ENCODE assay signal across 8 cellular contexts in the genomic region with DNA sequence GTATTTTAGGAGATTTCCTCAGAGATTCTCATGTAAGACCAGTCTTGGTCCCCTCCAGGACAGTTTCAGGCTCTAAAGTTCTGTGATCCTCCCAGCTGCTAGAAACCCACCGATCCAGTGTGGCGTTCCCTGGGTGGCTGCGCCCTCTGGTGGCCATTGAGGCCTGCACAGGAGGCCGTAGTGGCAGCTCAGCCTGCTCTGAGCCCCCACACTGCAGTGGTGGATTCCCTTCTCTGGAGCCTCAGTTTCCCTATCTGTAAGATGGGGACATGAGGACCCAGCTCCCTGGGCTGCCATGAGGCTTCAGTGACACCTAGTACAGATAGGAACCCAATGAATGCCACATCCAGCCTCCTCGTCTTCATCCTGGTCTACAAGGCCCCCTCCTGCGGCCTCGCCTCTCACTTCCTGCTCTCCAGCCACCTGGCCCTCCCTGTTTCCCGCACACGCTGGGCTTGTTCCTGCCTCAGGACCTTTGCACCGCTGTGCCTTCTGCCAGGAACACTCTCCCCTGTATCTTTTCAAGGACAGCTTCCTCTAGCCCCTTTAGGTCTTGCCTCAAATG. TPM values are rescaled to one million over a fixed set of nuclear protein-coding genes. Genes with fewer than 3 reads are reported as not detected.
DNase-seq lines count a peak whose midpoint lies in the region; ATAC-seq, FAIRE-seq and TF ChIP-seq lines count a peak whose summit lies in the region.

No MANE protein-coding gene starts in this region.

- intact Hi-C loops in pancreas (cut with DNase I) (loop anchor here in 2 of 3 donors (2.0 to 10.0 kb wide), 4 partner anchors 95 to 218 kb away; no protein-coding TSS in a partner anchor), transverse colon (cut with DNase I; ENCODE audit: low total_unique reads) (no loop called here)

- DNase-seq in SIG-M5 treated with dmso at 0.1 percent for 504 hours (lab: John Stamatoyannopoulos, UW; ENCODE audit: unreplicated experiment): peak; percentile 13
- no peak for DNase-seq in SIG-M5 (lab: John Stamatoyannopoulos, UW)
- DNase-seq in RWPE2 (ENCODE audit: low spot score): no peak
- DNase-seq in activated effector memory CD4-positive, alpha-beta T cell treated with anti-CD3 and anti-CD28 coated beads, Interleukin-2, amount 50 U/mL, for 16 hours: peak; percentile 93
- peak; percentile 84 to 93 for DNase-seq in frontal cortex (ENCODE audit: low spot score in 2 of 2)
- peak; percentile 57 to 93 (median 80) for DNase-seq in pancreas
- peak; percentile 83 for DNase-seq in transverse colon

- TF ChIP-seq POLR2A in transverse colon (IDR thresholded peaks at IDR 0.05): no peak

- no peaks in the 10 kb centered on the region for H3K9me3 ChIP-seq in RWPE2 (ENCODE audit: severe bottlenecking)
- H3K9me3 ChIP-seq in pancreas: no peaks in the 10 kb centered on the region
- H3K9me3 ChIP-seq in transverse colon: no peaks in the 10 kb centered on the region

- H3K27ac ChIP-seq in RWPE2 (ENCODE audit: poor library complexity, severe bottlenecking) (no peak overlapping the region), pancreas (no peak overlapping the region), transverse colon (no peak overlapping the region)

- H3K27me3 ChIP-seq in RWPE2 (ENCODE audit: insufficient read depth, poor library complexity, severe bottlenecking) (no peaks in the 10 kb centered on the region), pancreas (no peaks in the 10 kb centered on the region), transverse colon (no peaks in the 10 kb centered on the region)

- in situ Hi-C loops in transverse colon (cut with MboI; ENCODE audit: low pct_ligation_motif_present in 1 of 4, low pct_unique_long_range_greater_than_20kb in 1 of 4, low sequenced_read_pairs in 3 of 4): loop anchor here in 3 of 4 donors (10.0 kb wide), 2 partner anchors 95 to 215 kb away; no protein-coding TSS in a partner anchor

- ATAC-seq in HG03175 (IDR thresholded peaks at IDR 0.05; ENCODE audit: unreplicated experiment) (peak; percentile 53), RWPE2 (ENCODE audit: low read depth) (peak; percentile 82), pancreas (peak; percentile 85 to 95 (median 91))

- H3K4me1 ChIP-seq in RWPE2 (ENCODE audit: insufficient read depth, poor library complexity, severe bottlenecking): no peaks in the 10 kb centered on the region
- no peaks in the 10 kb centered on the region for H3K4me1 ChIP-seq in pancreas
- H3K4me1 ChIP-seq in transverse colon: peaks cover 0 to 7% (median 0%) of the 10 kb centered on the region in 4 donors

- H3K36me3 ChIP-seq in RWPE2 (ENCODE audit: low read depth) (no peaks in the 10 kb centered on the region), pancreas (no peaks in the 10 kb centered on the region), transverse colon (no peaks in the 10 kb centered on the region)

- WGBS in pancreas, 2 donors: 31 to 32% methylated on average over 10 of the region's 10 CpGs
- 38% methylated on average over 10 of the region's 10 CpGs; no CpG with 5 or more reads in 1 of the 2 donors for WGBS in transverse colon (ENCODE audit: low coverage in 1 of 2), 2 donors

- H3K4me3 ChIP-seq in RWPE2 (ENCODE audit: severe bottlenecking): no peak overlapping the region
- no peak overlapping the region for H3K4me3 ChIP-seq in pancreas
- H3K4me3 ChIP-seq in transverse colon: no peak overlapping the region

- FAIRE-seq in frontal cortex (lab: Jason Lieb, UNC) (no peak), pancreas (lab: Jason Lieb, UNC) (no peak)

- peak; percentile 94 for TF ChIP-seq CTCF in RWPE2 (IDR thresholded peaks at IDR 0.05; ENCODE audit: poor library complexity, severe bottlenecking)
- TF ChIP-seq CTCF in pancreas (IDR thresholded peaks at IDR 0.05): peak; percentile 94 to 98 (median 96)
- peak; percentile 92 to 96 (median 95) for TF ChIP-seq CTCF in transverse colon (IDR thresholded peaks at IDR 0.05)

- TF ChIP-seq EP300 in transverse colon (IDR thresholded peaks at IDR 0.05; ENCODE audit: low read depth): no peak

RNA-seq across cellular contexts. Expression of a gene that starts 16.5 kb away (rescaled TPM):
- total RNA-seq in frontal cortex (0.82 TPM), pancreas (1 to 10 TPM; 2.2 to 5.8 (median 2.9) TPM), transverse colon (10 to 100 TPM in 1 of 4 donors, 1 to 10 TPM in 3; 2.2 to 17.7 (median 3.7) TPM)
- polyA plus RNA-seq in pancreas: 1 to 10 TPM; 2.8 to 3.5 TPM

RNA-seq across cellular contexts. Expression of a gene that starts 22.6 kb away (rescaled TPM):
- under 0.01 TPM for total RNA-seq in frontal cortex
- total RNA-seq in pancreas: under 1 TPM; 0.09 to 0.66 (median 0.23) TPM
- under 1 TPM; 0.19 to 0.38 TPM for polyA plus RNA-seq in pancreas
- total RNA-seq in transverse colon: 1 to 10 TPM in 2 of 4 donors, under 1 TPM in 1, not detected in 1; 0.41 to 1.9 (median 1.9) TPM

RNA-seq across cellular contexts. Expression of a gene that starts 33.6 kb away (rescaled TPM):
- total RNA-seq in frontal cortex (71.7 TPM), pancreas (10 to 100 TPM in 5 of 6 donors, 1 to 10 TPM in 1; 9.2 to 24.4 (median 13.4) TPM), transverse colon (100 to 1,000 TPM in 3 of 4 donors, 10 to 100 TPM in 1; 57.9 to 312 (median 143) TPM)
- polyA plus RNA-seq in pancreas: 10 to 100 TPM; 16.7 to 26.4 TPM

RNA-seq across cellular contexts. Expression of a gene that starts 57.4 kb away (rescaled TPM):
- total RNA-seq in frontal cortex (70.9 TPM), pancreas (10 to 100 TPM; 21.8 to 26.7 (median 25.1) TPM), transverse colon (100 to 1,000 TPM in 1 of 4 donors, 10 to 100 TPM in 3; 39.2 to 104 (median 72.7) TPM)
- polyA plus RNA-seq in pancreas: 10 to 100 TPM; 20.4 to 43.9 TPM

Comparison
In these comparisons a context has a peak if more than half of its experiments do, and no peak if none do; other contexts are left out.
1. DNase-seq: peak in SIG-M5 treated with dmso at 0.1 percent for 504 hours (single experiment), activated effector memory CD4-positive, alpha-beta T cell treated with anti-CD3 and anti-CD28 coated beads, Interleukin-2, amount 50 U/mL, for 16 hours (single experiment), frontal cortex (2 of 2), pancreas (6 of 6) and transverse colon (single experiment); none in SIG-M5 (single experiment) and RWPE2 (single experiment).
2. Peak in every context shown above with its lines, with median percentiles within 50 percentile points of each other: ATAC-seq and CTCF ChIP-seq.